ENCODE assay signal across 17 cellular contexts in genomic region chr1:72635719-72636118, GRCh38.
DNase-seq lines count a peak whose midpoint lies in the region; ATAC-seq and TF ChIP-seq lines count a peak whose summit lies in the region.
"Had no signal": no experiment of that assay in that cellular context is flagged by ENCODE, and none has a peak within 500 bp of the region (broad histone marks: within the 10 kb centered on the region; RNA-seq: fewer than 3 reads in every experiment).

No MANE protein-coding gene starts in this region.

- TF ChIP-seq CTCF in mammary epithelial cell (conservative IDR thresholded peaks at IDR 0.05 in 1 of 2, IDR thresholded peaks at IDR 0.05 in 1 of 2; ENCODE audit: extremely low read depth in 1 of 2, insufficient read depth in 1 of 2, low read depth in 1 of 2, low read length in 2 of 2) (no peak), neutrophil (IDR thresholded peaks at IDR 0.05) (no peak)

- DNase-seq in HCEC 1CT = peak; percentile 13
- DNase-seq in NCI-H69 (lab: John Stamatoyannopoulos, UW) = peak; percentile 14
- peak; percentile 41 for DNase-seq in mammary epithelial cell
- DNase-seq in right cardiac atrium = no peak
- DNase-seq in COLO829 (ENCODE audit: low spot score) = no peak
- no peak for DNase-seq in SJCRH30
- DNase-seq: activated CD4-positive, alpha-beta T cell treated with anti-CD3 and anti-CD28 coated beads, Interleukin-2, amount 50 U/mL, for 1 hour; activated T-cell treated with anti-CD3 and anti-CD28 coated beads, Interleukin-2, amount 50 U/mL, for 24 hours; colonic mucosa; NCI-H187; posterior cingulate gyrus; stimulated activated CD4-positive, alpha-beta T cell treated with anti-CD3 and anti-CD28 coated beads, Interleukin-12 subunit alpha, Interleukin-12 subunit beta, amount 100 ng/mL, for 4 hours; stomach had no signal

- no peaks in the 10 kb centered on the region for H4K20me1 ChIP-seq in mammary epithelial cell (ENCODE audit: insufficient read depth, low read length)

- dilution Hi-C loops in mammary epithelial cell (cut with HindIII; ENCODE audit: low sequenced_read_pairs) = no loop called here

- no peak overlapping the region for H3K9ac ChIP-seq in mammary epithelial cell (ENCODE audit: insufficient read depth, low read length)

- H3K27ac ChIP-seq in mammary epithelial cell (ENCODE audit: insufficient read depth, low read depth, low read length) (no peak overlapping the region), neutrophil (peak overlapping the region; percentile 66), right cardiac atrium (ENCODE audit: low read length) (no peak overlapping the region), SJCRH30 (no peak overlapping the region)
- H3K27ac ChIP-seq: colonic mucosa, stomach, vagina had no signal

- H2AFZ ChIP-seq in mammary epithelial cell (ENCODE audit: low read depth, low read length) = no peak overlapping the region

- H3K4me2 ChIP-seq in mammary epithelial cell (ENCODE audit: insufficient read depth, low read depth, low read length) = no peak overlapping the region

- no peak for ATAC-seq in right cardiac atrium
- ATAC-seq: esophagus mucosa, K562 had no signal

- no TSS peak for BruUV-seq in mammary epithelial cell (replicated peaks; lab: Mats Ljungman, UMichigan)

- intact Hi-C loops in mammary epithelial cell (cut with micrococcal nuclease) (no loop called here), right cardiac atrium (cut with DNase I) (no loop called here)

- H3K4me1 ChIP-seq in mammary epithelial cell (ENCODE audit: insufficient read depth, low read length) (no peaks in the 10 kb centered on the region), neutrophil (ENCODE audit: control insufficient read depth in 1 of 2, insufficient read depth in 1 of 2, low read depth in 1 of 2, low read length in 1 of 2) (peaks cover 32 to 39% of the 10 kb centered on the region in 2 experiments), right cardiac atrium (ENCODE audit: control insufficient read depth, insufficient read depth, low read length) (no peaks in the 10 kb centered on the region), SJCRH30 (no peaks in the 10 kb centered on the region)
- H3K4me1 ChIP-seq: colonic mucosa, vagina had no signal

- no peak overlapping the region for H3K4me3 ChIP-seq in mammary epithelial cell (replicated peaks in 1 of 3; ENCODE audit: insufficient read depth in 1 of 3, low read depth in 2 of 3, low read length in 3 of 3)
- peak overlapping the region in 1 of 2 experiments; percentile 37 for H3K4me3 ChIP-seq in neutrophil (ENCODE audit: low read depth in 1 of 2, low read length in 1 of 2)
- no peak overlapping the region for H3K4me3 ChIP-seq in right cardiac atrium (ENCODE audit: low read length)
- H3K4me3 ChIP-seq in SJCRH30 = no peak overlapping the region
- H3K4me3 ChIP-seq: colonic mucosa, K562, stomach, vagina had no signal

- H3K36me3 ChIP-seq in mammary epithelial cell (ENCODE audit: insufficient read depth, low read length) (no peaks in the 10 kb centered on the region), neutrophil (no peaks in the 10 kb centered on the region), SJCRH30 (no peaks in the 10 kb centered on the region)
- H3K36me3 ChIP-seq: colonic mucosa, stomach, vagina had no signal

- in situ Hi-C loops in mammary epithelial cell (cut with MboI; ENCODE audit: low sequenced_read_pairs in 2 of 2) = no loop called here

- H3K27me3 ChIP-seq in mammary epithelial cell (ENCODE audit: insufficient read depth, low read length) = peaks cover 10% of the 10 kb centered on the region
- no peaks in the 10 kb centered on the region for H3K27me3 ChIP-seq in neutrophil
- no peaks in the 10 kb centered on the region for H3K27me3 ChIP-seq in right cardiac atrium (ENCODE audit: control insufficient read depth, insufficient read depth)
- 0 out of 2 replicates have a peak, but pooled peaks cover 4% of the 10 kb centered on the region for H3K27me3 ChIP-seq in SJCRH30
- H3K27me3 ChIP-seq: colonic mucosa, stomach, vagina had no signal

- H3K79me2 ChIP-seq in mammary epithelial cell (ENCODE audit: insufficient read depth, low read length) = no peaks in the 10 kb centered on the region

- CTCF ChIA-PET in mammary epithelial cell (lab: Charles Lee; ENCODE audit: low non-redundant PET) = no interaction called here

- WGBS in mammary epithelial cell (ENCODE audit: low coverage, missing lambda C conversion rate) = 6% methylated on average over 5 of the region's 5 CpGs
- 63% methylated on average over 5 of the region's 5 CpGs for WGBS in right cardiac atrium

- H3K9me3 ChIP-seq in mammary epithelial cell (replicated peaks; ENCODE audit: insufficient read depth, low read length) (no peaks in the 10 kb centered on the region), neutrophil (no peaks in the 10 kb centered on the region), right cardiac atrium (ENCODE audit: control insufficient read depth, low read length) (no peaks in the 10 kb centered on the region), SJCRH30 (replicated peaks) (no peaks in the 10 kb centered on the region)
- H3K9me3 ChIP-seq: colonic mucosa, stomach, vagina had no signal

Comparison
In these comparisons a context has a peak if more than half of its experiments do, and no peak if none do; other contexts are left out.
1. DNase-seq: peak in HCEC 1CT (single experiment), NCI-H69 (single experiment) and mammary epithelial cell (single experiment); none in right cardiac atrium (0 of 3), COLO829 (single experiment) and SJCRH30 (0 of 2).